In genomic region chr4:69984030-69984443, GRCh38 we compare ENCODE assay signal across 9 cellular contexts. TPM values are rescaled to one million over a fixed set of nuclear protein-coding genes. Genes with fewer than 3 reads are reported as not detected.
DNase-seq lines count a peak whose midpoint lies in the region; ATAC-seq and TF ChIP-seq lines count a peak whose summit lies in the region.
"Had no signal": no experiment of that assay in that cellular context is flagged by ENCODE, and none has a peak within 500 bp of the region (broad histone marks: within the 10 kb centered on the region; RNA-seq: fewer than 3 reads in every experiment).

No MANE protein-coding gene starts in this region.

- no peaks in the 10 kb centered on the region for H3K36me3 Mint-ChIP-seq in stimulated activated effector memory CD8-positive, alpha-beta T cell treated with anti-CD3 and anti-CD28 coated beads, Interleukin-12 subunit alpha, Interleukin-12 subunit beta, amount 100 ng/mL, for 72 hours
- H3K36me3 Mint-ChIP-seq in progenitor cell of endocrine pancreas (ENCODE audit: insufficient read depth), result no peaks in the 10 kb centered on the region

- H3K27me3 Mint-ChIP-seq in progenitor cell of endocrine pancreas, result no peaks in the 10 kb centered on the region

- H3K27ac Mint-ChIP-seq in stimulated activated effector memory CD8-positive, alpha-beta T cell treated with anti-CD3 and anti-CD28 coated beads, Interleukin-12 subunit alpha, Interleukin-12 subunit beta, amount 100 ng/mL, for 72 hours, result no peak overlapping the region
- H3K27ac Mint-ChIP-seq in progenitor cell of endocrine pancreas, result no peak overlapping the region

- ATAC-seq in esophagus mucosa (peak; percentile 92), HG02642 (IDR thresholded peaks at IDR 0.05; ENCODE audit: poor library complexity, unreplicated experiment) (no peak)
- peak; percentile 21 for ATAC-seq in stimulated activated effector memory CD8-positive, alpha-beta T cell treated with anti-CD3 and anti-CD28 coated beads, Interleukin-12 subunit alpha, Interleukin-12 subunit beta, amount 100 ng/mL, for 72 hours
- ATAC-seq: Right ventricle myocardium inferior had no signal

- TF ChIP-seq CTCF in progenitor cell of endocrine pancreas (IDR thresholded peaks at IDR 0.05; ENCODE audit: unreplicated experiment), result no peak

- peak; percentile 3 for DNase-seq in NCI-H146 (lab: John Stamatoyannopoulos, UW)
- DNase-seq in NCI-H146 treated with DMSO at 0.1 percent for 48 hours (lab: John Stamatoyannopoulos, UW; ENCODE audit: unreplicated experiment), result no peak
- peak; percentile 2 for DNase-seq in NCI-H2107 (lab: John Stamatoyannopoulos, UW)
- no peak for DNase-seq in stimulated activated effector memory CD8-positive, alpha-beta T cell treated with anti-CD3 and anti-CD28 coated beads, Interleukin-12 subunit alpha, Interleukin-12 subunit beta, amount 100 ng/mL, for 72 hours (ENCODE audit: low spot score in 2 of 2)
- no peak for DNase-seq in progenitor cell of endocrine pancreas (ENCODE audit: low spot score, unreplicated experiment)
- DNase-seq in activated T-cell treated with anti-CD3 and anti-CD28 coated beads, Interleukin-2, amount 50 U/mL, for 48 hours, result no peak

- no peaks in the 10 kb centered on the region for H3K9me3 Mint-ChIP-seq in stimulated activated effector memory CD8-positive, alpha-beta T cell treated with anti-CD3 and anti-CD28 coated beads, Interleukin-12 subunit alpha, Interleukin-12 subunit beta, amount 100 ng/mL, for 72 hours
- H3K9me3 Mint-ChIP-seq in progenitor cell of endocrine pancreas (ENCODE audit: low read depth), result no peaks in the 10 kb centered on the region

- H3K4me3 Mint-ChIP-seq in stimulated activated effector memory CD8-positive, alpha-beta T cell treated with anti-CD3 and anti-CD28 coated beads, Interleukin-12 subunit alpha, Interleukin-12 subunit beta, amount 100 ng/mL, for 72 hours, result no peak overlapping the region
- no peak overlapping the region for H3K4me3 Mint-ChIP-seq in progenitor cell of endocrine pancreas (ENCODE audit: low read depth)

- H3K4me1 Mint-ChIP-seq in stimulated activated effector memory CD8-positive, alpha-beta T cell treated with anti-CD3 and anti-CD28 coated beads, Interleukin-12 subunit alpha, Interleukin-12 subunit beta, amount 100 ng/mL, for 72 hours, result no peaks in the 10 kb centered on the region
- peaks cover 8% of the 10 kb centered on the region for H3K4me1 Mint-ChIP-seq in progenitor cell of endocrine pancreas (ENCODE audit: low read depth)

RNA-seq across cellular contexts. Expression of gene STATH, which starts 11.7 kb away (rescaled TPM):
- not detected for total RNA-seq in esophagus mucosa
- not detected in 2 replicates for total RNA-seq in progenitor cell of endocrine pancreas
- total RNA-seq: Right ventricle myocardium inferior had no signal

RNA-seq across cellular contexts. Expression of gene CSN2, which starts 18.5 kb away (rescaled TPM):
- not detected for total RNA-seq in esophagus mucosa
- total RNA-seq in progenitor cell of endocrine pancreas, result not detected in 2 replicates
- total RNA-seq: Right ventricle myocardium inferior had no signal

RNA-seq across cellular contexts. Expression of gene HTN3, which starts 44.2 kb away (rescaled TPM):
- total RNA-seq in esophagus mucosa, result not detected
- not detected in 2 replicates for total RNA-seq in progenitor cell of endocrine pancreas
- total RNA-seq: Right ventricle myocardium inferior had no signal

RNA-seq across cellular contexts. Expression of gene CSN1S1, which starts 53.2 kb away (rescaled TPM):
- not detected for total RNA-seq in esophagus mucosa
- total RNA-seq in progenitor cell of endocrine pancreas, result not detected in 2 replicates
- total RNA-seq: Right ventricle myocardium inferior had no signal

Comparison
In these comparisons a context has a peak if more than half of its experiments do, and no peak if none do; other contexts are left out.
1. DNase-seq: peak in NCI-H146 (single experiment) and NCI-H2107 (single experiment); none in NCI-H146 treated with DMSO at 0.1 percent for 48 hours (single experiment), stimulated activated effector memory CD8-positive, alpha-beta T cell treated with anti-CD3 and anti-CD28 coated beads, Interleukin-12 subunit alpha, Interleukin-12 subunit beta, amount 100 ng/mL, for 72 hours (0 of 2), progenitor cell of endocrine pancreas (single experiment) and activated T-cell treated with anti-CD3 and anti-CD28 coated beads, Interleukin-2, amount 50 U/mL, for 48 hours (0 of 2).